8 cellular contexts compared by ENCODE assay signal in the genomic region with DNA sequence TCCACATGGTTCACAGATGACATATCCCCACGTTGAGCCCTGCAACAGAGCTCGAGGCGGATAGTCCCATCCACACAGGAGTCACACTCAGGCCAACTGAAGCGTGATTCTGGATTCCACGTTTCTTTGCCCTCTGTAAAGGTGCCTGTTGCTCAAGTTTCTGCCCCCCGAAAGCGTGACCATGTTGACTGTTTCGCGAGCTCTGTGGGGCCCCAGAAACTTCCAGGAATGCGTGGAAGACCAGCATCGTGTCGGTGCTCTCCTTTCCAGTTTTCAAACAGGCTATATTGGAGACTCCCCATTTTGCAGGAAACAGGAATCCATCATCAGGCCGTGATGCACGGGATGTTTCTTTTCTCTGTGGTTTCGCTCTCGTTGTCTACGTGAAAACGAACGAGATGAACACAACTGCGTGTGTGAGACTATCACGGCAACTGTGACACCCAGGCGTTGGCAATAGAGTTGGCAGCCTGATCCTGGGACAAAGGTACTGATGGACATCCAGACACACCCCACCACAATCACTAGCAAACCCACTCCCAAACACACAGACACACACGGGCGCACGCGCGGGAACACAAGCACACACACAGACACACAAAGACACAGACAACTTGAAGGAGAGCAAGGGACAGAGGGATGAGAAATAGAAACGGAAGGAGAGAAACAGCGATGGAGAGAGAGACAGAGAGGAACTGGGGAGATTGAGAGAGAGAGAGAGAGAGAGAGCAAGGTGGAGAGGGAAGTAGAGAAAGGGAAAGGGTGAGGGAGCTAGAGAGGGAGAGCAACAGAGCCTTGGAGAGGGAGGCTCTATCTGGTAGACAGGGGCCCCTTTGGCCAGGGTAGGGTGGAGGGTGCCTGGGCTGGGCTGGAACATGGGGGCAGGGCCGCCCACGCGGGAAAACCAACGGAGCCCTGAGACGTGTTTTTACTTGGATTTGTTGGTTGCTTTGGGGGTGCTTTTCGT.
A peak's percentile ranks its signal among the peaks of the same experiment; 100 is the strongest.
DNase-seq lines count a peak whose midpoint lies in the region; ATAC-seq, FAIRE-seq and TF ChIP-seq lines count a peak whose summit lies in the region.
"Not testable (repeated sequence)": the region's sequence is repeated elsewhere in the genome, so short reads cannot be mapped to it uniquely, and the experiment has no call there.

No MANE protein-coding gene starts in this region.

- H3K9me3 ChIP-seq in CD4-positive, CD25-positive, alpha-beta regulatory T cell (ENCODE audit: control insufficient read depth in 2 of 2, low read length in 2 of 2); endothelial cell of umbilical vein (replicated peaks; ENCODE audit: control insufficient read depth, insufficient read depth, low read length): not testable (repeated sequence)

- H3K4me1 ChIP-seq in CD4-positive, CD25-positive, alpha-beta regulatory T cell (ENCODE audit: control insufficient read depth, insufficient read depth, low read length, poor library complexity, severe bottlenecking), result peaks cover 38% of the 10 kb centered on the region
- H3K4me1 ChIP-seq in endothelial cell of umbilical vein (ENCODE audit: control insufficient read depth, extremely low read depth, insufficient read depth, low read length), result not testable (repeated sequence)

- ATAC-seq in CD4-positive, CD25-positive, alpha-beta regulatory T cell (ENCODE audit: low read depth in 2 of 2); WTC11; activated naive CD8-positive, alpha-beta T cell treated with anti-CD3 and anti-CD28 coated beads, Interleukin-2, amount 50 U/mL, for 24 hours; stimulated activated naive B cell treated with anti-CD40 and anti-IgM and Interleukin-4, amounts not matched to agents 10 μg/mL and 1 μg/mL and 100 μg/mL, for 72 hours (replicated peaks): not testable (repeated sequence)
- peak; percentile 14 for ATAC-seq in HG03095 (IDR thresholded peaks at IDR 0.05; ENCODE audit: unreplicated experiment)

- H3K27ac ChIP-seq in CD4-positive, CD25-positive, alpha-beta regulatory T cell (ENCODE audit: insufficient read depth, low read length, poor library complexity, severe bottlenecking); endothelial cell of umbilical vein (ENCODE audit: insufficient read depth, low read depth, low read length): not testable (repeated sequence)

- not testable (repeated sequence) for FAIRE-seq in endothelial cell of umbilical vein (lab: Jason Lieb, UNC)

- POLR2A ChIA-PET in WTC11 (lab: Charles Lee), result not testable (repeated sequence)
- POLR2A ChIA-PET in endothelial cell of umbilical vein (lab: Charles Lee), result interaction anchor here (0.6 kb wide), 1 partner anchor 1017 kb away, joined by 4 read pairs; no protein-coding TSS in a partner anchor

- not testable (repeated sequence) for H3K36me3 Mint-ChIP-seq in CD4-positive, CD25-positive, alpha-beta regulatory T cell; WTC11; activated naive CD8-positive, alpha-beta T cell treated with anti-CD3 and anti-CD28 coated beads, Interleukin-2, amount 50 U/mL, for 24 hours (ENCODE audit: low read depth); stimulated activated naive B cell treated with anti-CD40 and anti-IgM and Interleukin-4, amounts not matched to agents 10 μg/mL and 1 μg/mL and 100 μg/mL, for 72 hours
- H3K36me3 Mint-ChIP-seq in neural crest cell (ENCODE audit: low read depth), result peaks cover 16% of the 10 kb centered on the region

- CTCF ChIA-PET in WTC11 (lab: Charles Lee) (interaction anchor here (0.9 kb wide), 1 partner anchor 1018 kb away, joined by 7 read pairs; no protein-coding TSS in a partner anchor), endothelial cell of umbilical vein (lab: Charles Lee) (interaction anchor here (1.1 kb wide), 1 partner anchor 1019 kb away, joined by 4 read pairs; no protein-coding TSS in a partner anchor)

- H3K79me2 ChIP-seq in endothelial cell of umbilical vein (ENCODE audit: control insufficient read depth, insufficient read depth, low read length), result not testable (repeated sequence)

- not testable (repeated sequence) for H3K9ac ChIP-seq in endothelial cell of umbilical vein (replicated peaks; ENCODE audit: extremely low read depth, insufficient read depth, low read length)

- not testable (repeated sequence) for H3K36me3 ChIP-seq in CD4-positive, CD25-positive, alpha-beta regulatory T cell (ENCODE audit: control insufficient read depth, insufficient read depth, low read length); endothelial cell of umbilical vein (ENCODE audit: control insufficient read depth in 2 of 2, extremely low read depth in 1 of 2, insufficient read depth in 2 of 2, low read length in 2 of 2)

- peak overlapping the region; percentile 12 for H3K4me2 ChIP-seq in endothelial cell of umbilical vein (ENCODE audit: insufficient read depth, low read length)

- peak in 2 of 3 donors; percentile 36 to 66 for DNase-seq in CD4-positive, CD25-positive, alpha-beta regulatory T cell
- DNase-seq in WTC11 (ENCODE audit: low spot score); endothelial cell of umbilical vein (ENCODE audit: low read depth, low spot score); neural crest cell (ENCODE audit: low read depth, low spot score): not testable (repeated sequence)
- DNase-seq in activated naive CD8-positive, alpha-beta T cell treated with anti-CD3 and anti-CD28 coated beads, Interleukin-2, amount 50 U/mL, for 24 hours, result peak; percentile 35
- peak; percentile 35 for DNase-seq in inferior parietal cortex (ENCODE audit: extremely low spot score)
- DNase-seq in stimulated activated naive B cell treated with anti-CD40 and anti-IgM and Interleukin-4, amounts not matched to agents 10 μg/mL and 1 μg/mL and 100 μg/mL, for 72 hours, result peak; percentile 43

- H3K27me3 Mint-ChIP-seq in CD4-positive, CD25-positive, alpha-beta regulatory T cell, result peaks cover 45% of the 10 kb centered on the region
- peaks cover 56% of the 10 kb centered on the region for H3K27me3 Mint-ChIP-seq in WTC11 (ENCODE audit: low read depth)
- peaks cover 30% of the 10 kb centered on the region for H3K27me3 Mint-ChIP-seq in activated naive CD8-positive, alpha-beta T cell treated with anti-CD3 and anti-CD28 coated beads, Interleukin-2, amount 50 U/mL, for 24 hours
- peaks cover 55% of the 10 kb centered on the region for H3K27me3 Mint-ChIP-seq in neural crest cell (ENCODE audit: low read depth)
- peaks cover 24 to 35% of the 10 kb centered on the region in 2 donors for H3K27me3 Mint-ChIP-seq in stimulated activated naive B cell treated with anti-CD40 and anti-IgM and Interleukin-4, amounts not matched to agents 10 μg/mL and 1 μg/mL and 100 μg/mL, for 72 hours

- intact Hi-C loops in endothelial cell of umbilical vein (cut with micrococcal nuclease), result not testable (repeated sequence)

- H3K9me3 Mint-ChIP-seq in CD4-positive, CD25-positive, alpha-beta regulatory T cell; WTC11; activated naive CD8-positive, alpha-beta T cell treated with anti-CD3 and anti-CD28 coated beads, Interleukin-2, amount 50 U/mL, for 24 hours; neural crest cell; stimulated activated naive B cell treated with anti-CD40 and anti-IgM and Interleukin-4, amounts not matched to agents 10 μg/mL and 1 μg/mL and 100 μg/mL, for 72 hours: not testable (repeated sequence)

- TF ChIP-seq POLR2A in endothelial cell of umbilical vein (IDR thresholded peaks at IDR 0.05; ENCODE audit: low read depth, low read length), result not testable (repeated sequence)

- dilution Hi-C loops in endothelial cell of umbilical vein (cut with MboI; ENCODE audit: extremely low pct_ligation_motif_present, low sequenced_read_pairs), result not testable (repeated sequence)

- H3K27me3 ChIP-seq in CD4-positive, CD25-positive, alpha-beta regulatory T cell (ENCODE audit: control insufficient read depth, insufficient read depth, low read length), result peaks cover 14% of the 10 kb centered on the region
- peaks cover 11 to 15% of the 10 kb centered on the region in 2 experiments for H3K27me3 ChIP-seq in endothelial cell of umbilical vein (ENCODE audit: control insufficient read depth in 2 of 2, insufficient read depth in 2 of 2, low read length in 2 of 2)

- H3K9me1 ChIP-seq in endothelial cell of umbilical vein (replicated peaks; ENCODE audit: control insufficient read depth, extremely low read depth, insufficient read depth, low read length), result not testable (repeated sequence)

- peak overlapping the region; percentile 68 to 83 (median 73) for H3K4me3 Mint-ChIP-seq in CD4-positive, CD25-positive, alpha-beta regulatory T cell
- peak overlapping the region; percentile 78 for H3K4me3 Mint-ChIP-seq in WTC11
- H3K4me3 Mint-ChIP-seq in activated naive CD8-positive, alpha-beta T cell treated with anti-CD3 and anti-CD28 coated beads, Interleukin-2, amount 50 U/mL, for 24 hours, result peak overlapping the region; percentile 63
- peak overlapping the region; percentile 29 for H3K4me3 Mint-ChIP-seq in neural crest cell
- peak overlapping the region; percentile 77 to 79 for H3K4me3 Mint-ChIP-seq in stimulated activated naive B cell treated with anti-CD40 and anti-IgM and Interleukin-4, amounts not matched to agents 10 μg/mL and 1 μg/mL and 100 μg/mL, for 72 hours

- not testable (repeated sequence) for H2AFZ ChIP-seq in endothelial cell of umbilical vein (ENCODE audit: low read depth, low read length)

- not testable (repeated sequence) for BruUV-seq in endothelial cell of umbilical vein (replicated peaks; lab: Mats Ljungman, UMichigan)

- not testable (repeated sequence) for H4K20me1 ChIP-seq in endothelial cell of umbilical vein (replicated peaks; ENCODE audit: control insufficient read depth, extremely low read depth, insufficient read depth, low read length)

- H3K4me3 ChIP-seq in CD4-positive, CD25-positive, alpha-beta regulatory T cell (ENCODE audit: low read depth, low read length), result peak overlapping the region; percentile 42
- H3K4me3 ChIP-seq in endothelial cell of umbilical vein (replicated peaks in 1 of 3; ENCODE audit: insufficient read depth in 1 of 3, low read depth in 1 of 3, low read length in 3 of 3), result not testable (repeated sequence)

- TF ChIP-seq CTCF in WTC11 (IDR thresholded peaks at IDR 0.05); endothelial cell of umbilical vein (IDR thresholded peaks at IDR 0.05; ENCODE audit: extremely low read depth in 1 of 2, insufficient read depth in 1 of 2, low read depth in 1 of 2, low read length in 2 of 2); neural crest cell (conservative IDR thresholded peaks at IDR 0.05): not testable (repeated sequence)

- H3K27ac Mint-ChIP-seq in CD4-positive, CD25-positive, alpha-beta regulatory T cell, result peak overlapping the region; percentile 0 to 79 (median 55)
- not testable (repeated sequence) for H3K27ac Mint-ChIP-seq in WTC11; neural crest cell (ENCODE audit: unreplicated experiment)
- H3K27ac Mint-ChIP-seq in activated naive CD8-positive, alpha-beta T cell treated with anti-CD3 and anti-CD28 coated beads, Interleukin-2, amount 50 U/mL, for 24 hours, result peak overlapping the region; percentile 8
- peak overlapping the region; percentile 38 for H3K27ac Mint-ChIP-seq in stimulated activated naive B cell treated with anti-CD40 and anti-IgM and Interleukin-4, amounts not matched to agents 10 μg/mL and 1 μg/mL and 100 μg/mL, for 72 hours

- peaks cover 8 to 39% (median 28%) of the 10 kb centered on the region in 4 donors for H3K4me1 Mint-ChIP-seq in CD4-positive, CD25-positive, alpha-beta regulatory T cell
- H3K4me1 Mint-ChIP-seq in WTC11 (peaks cover 26% of the 10 kb centered on the region), neural crest cell (peaks cover 26% of the 10 kb centered on the region)
- peaks cover 33% of the 10 kb centered on the region for H3K4me1 Mint-ChIP-seq in activated naive CD8-positive, alpha-beta T cell treated with anti-CD3 and anti-CD28 coated beads, Interleukin-2, amount 50 U/mL, for 24 hours
- peaks cover 23 to 41% of the 10 kb centered on the region in 2 donors for H3K4me1 Mint-ChIP-seq in stimulated activated naive B cell treated with anti-CD40 and anti-IgM and Interleukin-4, amounts not matched to agents 10 μg/mL and 1 μg/mL and 100 μg/mL, for 72 hours
